ENCODE assay signal across 1 cellular context in the genomic region with DNA sequence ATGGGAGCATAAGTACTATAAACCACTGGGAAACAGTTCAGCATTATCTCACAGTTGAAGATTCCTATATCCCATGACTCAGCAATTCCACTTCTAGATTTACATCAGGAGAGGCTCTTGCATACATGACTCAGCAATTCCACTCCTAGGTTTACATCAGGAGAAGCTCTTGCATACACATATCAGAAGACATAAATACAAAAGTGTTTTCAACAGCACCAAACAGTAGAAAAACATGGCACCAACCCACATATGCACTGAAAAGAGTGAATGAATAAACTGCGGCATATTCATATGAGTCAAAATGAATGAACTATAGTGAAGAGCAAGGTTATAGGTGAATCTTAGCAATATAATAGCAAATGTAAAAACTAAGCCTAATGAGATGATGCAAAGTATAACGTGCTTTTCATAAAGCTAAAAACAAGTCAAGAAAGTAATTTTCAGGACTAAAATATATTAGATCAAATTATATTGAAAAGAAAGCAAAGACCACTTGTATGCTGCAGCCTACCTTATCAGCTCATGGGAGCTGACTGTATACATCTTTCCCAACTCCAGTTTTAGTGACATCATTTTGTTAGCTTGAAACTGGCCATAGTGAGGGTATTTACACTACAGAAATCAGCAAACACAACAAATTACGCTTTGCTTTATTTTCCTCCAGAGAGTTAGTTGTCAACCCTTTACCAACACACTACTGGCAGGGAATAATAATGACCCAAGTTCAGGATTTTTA.
A peak's percentile ranks its signal among the peaks of the same experiment; 100 is the strongest.
TF ChIP-seq lines count a peak whose summit lies in the region.

No MANE protein-coding gene starts in this region.

TF ChIP-seq in HepG2, 621 proteins besides CTCF, POLR2A, EP300 and RAD21:
- TF ChIP-seq, protein P1, sequence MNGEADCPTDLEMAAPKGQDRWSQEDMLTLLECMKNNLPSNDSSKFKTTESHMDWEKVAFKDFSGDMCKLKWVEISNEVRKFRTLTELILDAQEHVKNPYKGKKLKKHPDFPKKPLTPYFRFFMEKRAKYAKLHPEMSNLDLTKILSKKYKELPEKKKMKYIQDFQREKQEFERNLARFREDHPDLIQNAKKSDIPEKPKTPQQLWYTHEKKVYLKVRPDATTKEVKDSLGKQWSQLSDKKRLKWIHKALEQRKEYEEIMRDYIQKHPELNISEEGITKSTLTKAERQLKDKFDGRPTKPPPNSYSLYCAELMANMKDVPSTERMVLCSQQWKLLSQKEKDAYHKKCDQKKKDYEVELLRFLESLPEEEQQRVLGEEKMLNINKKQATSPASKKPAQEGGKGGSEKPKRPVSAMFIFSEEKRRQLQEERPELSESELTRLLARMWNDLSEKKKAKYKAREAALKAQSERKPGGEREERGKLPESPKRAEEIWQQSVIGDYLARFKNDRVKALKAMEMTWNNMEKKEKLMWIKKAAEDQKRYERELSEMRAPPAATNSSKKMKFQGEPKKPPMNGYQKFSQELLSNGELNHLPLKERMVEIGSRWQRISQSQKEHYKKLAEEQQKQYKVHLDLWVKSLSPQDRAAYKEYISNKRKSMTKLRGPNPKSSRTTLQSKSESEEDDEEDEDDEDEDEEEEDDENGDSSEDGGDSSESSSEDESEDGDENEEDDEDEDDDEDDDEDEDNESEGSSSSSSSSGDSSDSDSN (CRISPR knock-in tag; IDR thresholded peaks at IDR 0.05): no peak
- TF ChIP-seq, protein P2, sequence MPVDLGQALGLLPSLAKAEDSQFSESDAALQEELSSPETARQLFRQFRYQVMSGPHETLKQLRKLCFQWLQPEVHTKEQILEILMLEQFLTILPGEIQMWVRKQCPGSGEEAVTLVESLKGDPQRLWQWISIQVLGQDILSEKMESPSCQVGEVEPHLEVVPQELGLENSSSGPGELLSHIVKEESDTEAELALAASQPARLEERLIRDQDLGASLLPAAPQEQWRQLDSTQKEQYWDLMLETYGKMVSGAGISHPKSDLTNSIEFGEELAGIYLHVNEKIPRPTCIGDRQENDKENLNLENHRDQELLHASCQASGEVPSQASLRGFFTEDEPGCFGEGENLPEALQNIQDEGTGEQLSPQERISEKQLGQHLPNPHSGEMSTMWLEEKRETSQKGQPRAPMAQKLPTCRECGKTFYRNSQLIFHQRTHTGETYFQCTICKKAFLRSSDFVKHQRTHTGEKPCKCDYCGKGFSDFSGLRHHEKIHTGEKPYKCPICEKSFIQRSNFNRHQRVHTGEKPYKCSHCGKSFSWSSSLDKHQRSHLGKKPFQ (CRISPR knock-in tag; IDR thresholded peaks at IDR 0.05; ENCODE audit: insufficient replicate concordance): no peak
- TF ChIP-seq ZNF703 (CRISPR knock-in tag; IDR thresholded peaks at IDR 0.05; ENCODE audit: borderline replicate concordance): no peak
- TF ChIP-seq MAFK (conservative IDR thresholded peaks at IDR 0.05 in 1 of 2, IDR thresholded peaks at IDR 0.05 in 1 of 2; ENCODE audit: low read length in 2 of 2): peak; percentile 97
- TF ChIP-seq CREB1 (IDR thresholded peaks at IDR 0.05): no peak
- no peak for TF ChIP-seq CREB1 (CRISPR knock-in tag; IDR thresholded peaks at IDR 0.05)
- no peak for TF ChIP-seq CENPT (CRISPR knock-in tag; IDR thresholded peaks at IDR 0.05; ENCODE audit: low read depth)
- TF ChIP-seq, protein P3, sequence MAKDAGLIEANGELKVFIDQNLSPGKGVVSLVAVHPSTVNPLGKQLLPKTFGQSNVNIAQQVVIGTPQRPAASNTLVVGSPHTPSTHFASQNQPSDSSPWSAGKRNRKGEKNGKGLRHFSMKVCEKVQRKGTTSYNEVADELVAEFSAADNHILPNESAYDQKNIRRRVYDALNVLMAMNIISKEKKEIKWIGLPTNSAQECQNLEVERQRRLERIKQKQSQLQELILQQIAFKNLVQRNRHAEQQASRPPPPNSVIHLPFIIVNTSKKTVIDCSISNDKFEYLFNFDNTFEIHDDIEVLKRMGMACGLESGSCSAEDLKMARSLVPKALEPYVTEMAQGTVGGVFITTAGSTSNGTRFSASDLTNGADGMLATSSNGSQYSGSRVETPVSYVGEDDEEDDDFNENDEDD (CRISPR knock-in tag; IDR thresholded peaks at IDR 0.05; ENCODE audit: borderline replicate concordance): no peak
- TF ChIP-seq ZNF30 (CRISPR knock-in tag; IDR thresholded peaks at IDR 0.05): no peak
- no peak for TF ChIP-seq HDAC6 (IDR thresholded peaks at IDR 0.05; ENCODE audit: low read depth, low read length)
- no peak for TF ChIP-seq POGZ (CRISPR knock-in tag; IDR thresholded peaks at IDR 0.05)
- TF ChIP-seq, protein P4, sequence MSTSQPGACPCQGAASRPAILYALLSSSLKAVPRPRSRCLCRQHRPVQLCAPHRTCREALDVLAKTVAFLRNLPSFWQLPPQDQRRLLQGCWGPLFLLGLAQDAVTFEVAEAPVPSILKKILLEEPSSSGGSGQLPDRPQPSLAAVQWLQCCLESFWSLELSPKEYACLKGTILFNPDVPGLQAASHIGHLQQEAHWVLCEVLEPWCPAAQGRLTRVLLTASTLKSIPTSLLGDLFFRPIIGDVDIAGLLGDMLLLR (CRISPR knock-in tag; IDR thresholded peaks at IDR 0.05): no peak
- no peak for TF ChIP-seq TCF7L2 (IDR thresholded peaks at IDR 0.05; ENCODE audit: low read depth, low read length)
- TF ChIP-seq TARDBP (CRISPR knock-in tag; IDR thresholded peaks at IDR 0.05): no peak
- no peak for TF ChIP-seq JUND (CRISPR knock-in tag; IDR thresholded peaks at IDR 0.05)
- TF ChIP-seq FOXJ3 (CRISPR knock-in tag; IDR thresholded peaks at IDR 0.05; ENCODE audit: borderline replicate concordance): no peak
- TF ChIP-seq NFE2L2 (IDR thresholded peaks at IDR 0.05; ENCODE audit: low read length): peak; percentile 96
- TF ChIP-seq, protein P5, sequence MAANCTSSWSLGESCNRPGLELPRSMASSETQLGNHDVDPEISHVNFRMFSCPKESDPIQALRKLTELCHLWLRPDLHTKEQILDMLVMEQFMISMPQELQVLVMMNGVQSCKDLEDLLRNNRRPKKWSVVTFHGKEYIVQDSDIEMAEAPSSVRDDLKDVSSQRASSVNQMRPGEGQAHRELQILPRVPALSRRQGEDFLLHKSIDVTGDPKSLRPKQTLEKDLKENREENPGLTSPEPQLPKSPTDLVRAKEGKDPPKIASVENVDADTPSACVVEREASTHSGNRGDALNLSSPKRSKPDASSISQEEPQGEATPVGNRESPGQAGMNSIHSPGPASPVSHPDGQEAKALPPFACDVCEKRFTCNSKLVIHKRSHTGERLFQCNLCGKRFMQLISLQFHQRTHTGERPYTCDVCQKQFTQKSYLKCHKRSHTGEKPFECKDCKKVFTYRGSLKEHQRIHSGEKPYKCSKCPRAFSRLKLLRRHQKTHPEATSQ (CRISPR knock-in tag; IDR thresholded peaks at IDR 0.05; ENCODE audit: borderline replicate concordance): no peak
- TF ChIP-seq MAFG (CRISPR knock-in tag; IDR thresholded peaks at IDR 0.05): peak; percentile 55; the same call in 1 of the 2 replicates
- peak; percentile 98 for TF ChIP-seq MAFF (IDR thresholded peaks at IDR 0.05; ENCODE audit: low read depth, low read length)
- peak; percentile 25; the same call in 1 of the 2 replicates for TF ChIP-seq NFE2 (CRISPR knock-in tag; IDR thresholded peaks at IDR 0.05)
- TF ChIP-seq, protein P6, sequence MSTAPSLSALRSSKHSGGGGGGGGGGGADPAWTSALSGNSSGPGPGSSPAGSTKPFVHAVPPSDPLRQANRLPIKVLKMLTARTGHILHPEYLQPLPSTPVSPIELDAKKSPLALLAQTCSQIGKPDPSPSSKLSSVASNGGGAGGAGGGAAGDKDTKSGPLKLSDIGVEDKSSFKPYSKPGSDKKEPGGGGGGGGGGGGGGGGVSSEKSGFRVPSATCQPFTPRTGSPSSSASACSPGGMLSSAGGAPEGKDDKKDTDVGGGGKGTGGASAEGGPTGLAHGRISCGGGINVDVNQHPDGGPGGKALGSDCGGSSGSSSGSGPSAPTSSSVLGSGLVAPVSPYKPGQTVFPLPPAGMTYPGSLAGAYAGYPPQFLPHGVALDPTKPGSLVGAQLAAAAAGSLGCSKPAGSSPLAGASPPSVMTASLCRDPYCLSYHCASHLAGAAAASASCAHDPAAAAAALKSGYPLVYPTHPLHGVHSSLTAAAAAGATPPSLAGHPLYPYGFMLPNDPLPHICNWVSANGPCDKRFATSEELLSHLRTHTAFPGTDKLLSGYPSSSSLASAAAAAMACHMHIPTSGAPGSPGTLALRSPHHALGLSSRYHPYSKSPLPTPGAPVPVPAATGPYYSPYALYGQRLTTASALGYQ (CRISPR knock-in tag; IDR thresholded peaks at IDR 0.05): no peak
- TF ChIP-seq ZNF709 (CRISPR knock-in tag; IDR thresholded peaks at IDR 0.05): no peak
- TF ChIP-seq ARID2 (CRISPR knock-in tag; IDR thresholded peaks at IDR 0.05; ENCODE audit: borderline replicate concordance): no peak
- no peak for TF ChIP-seq KDM5A (IDR thresholded peaks at IDR 0.05; ENCODE audit: borderline replicate concordance, low read length)
- TF ChIP-seq, protein P7, sequence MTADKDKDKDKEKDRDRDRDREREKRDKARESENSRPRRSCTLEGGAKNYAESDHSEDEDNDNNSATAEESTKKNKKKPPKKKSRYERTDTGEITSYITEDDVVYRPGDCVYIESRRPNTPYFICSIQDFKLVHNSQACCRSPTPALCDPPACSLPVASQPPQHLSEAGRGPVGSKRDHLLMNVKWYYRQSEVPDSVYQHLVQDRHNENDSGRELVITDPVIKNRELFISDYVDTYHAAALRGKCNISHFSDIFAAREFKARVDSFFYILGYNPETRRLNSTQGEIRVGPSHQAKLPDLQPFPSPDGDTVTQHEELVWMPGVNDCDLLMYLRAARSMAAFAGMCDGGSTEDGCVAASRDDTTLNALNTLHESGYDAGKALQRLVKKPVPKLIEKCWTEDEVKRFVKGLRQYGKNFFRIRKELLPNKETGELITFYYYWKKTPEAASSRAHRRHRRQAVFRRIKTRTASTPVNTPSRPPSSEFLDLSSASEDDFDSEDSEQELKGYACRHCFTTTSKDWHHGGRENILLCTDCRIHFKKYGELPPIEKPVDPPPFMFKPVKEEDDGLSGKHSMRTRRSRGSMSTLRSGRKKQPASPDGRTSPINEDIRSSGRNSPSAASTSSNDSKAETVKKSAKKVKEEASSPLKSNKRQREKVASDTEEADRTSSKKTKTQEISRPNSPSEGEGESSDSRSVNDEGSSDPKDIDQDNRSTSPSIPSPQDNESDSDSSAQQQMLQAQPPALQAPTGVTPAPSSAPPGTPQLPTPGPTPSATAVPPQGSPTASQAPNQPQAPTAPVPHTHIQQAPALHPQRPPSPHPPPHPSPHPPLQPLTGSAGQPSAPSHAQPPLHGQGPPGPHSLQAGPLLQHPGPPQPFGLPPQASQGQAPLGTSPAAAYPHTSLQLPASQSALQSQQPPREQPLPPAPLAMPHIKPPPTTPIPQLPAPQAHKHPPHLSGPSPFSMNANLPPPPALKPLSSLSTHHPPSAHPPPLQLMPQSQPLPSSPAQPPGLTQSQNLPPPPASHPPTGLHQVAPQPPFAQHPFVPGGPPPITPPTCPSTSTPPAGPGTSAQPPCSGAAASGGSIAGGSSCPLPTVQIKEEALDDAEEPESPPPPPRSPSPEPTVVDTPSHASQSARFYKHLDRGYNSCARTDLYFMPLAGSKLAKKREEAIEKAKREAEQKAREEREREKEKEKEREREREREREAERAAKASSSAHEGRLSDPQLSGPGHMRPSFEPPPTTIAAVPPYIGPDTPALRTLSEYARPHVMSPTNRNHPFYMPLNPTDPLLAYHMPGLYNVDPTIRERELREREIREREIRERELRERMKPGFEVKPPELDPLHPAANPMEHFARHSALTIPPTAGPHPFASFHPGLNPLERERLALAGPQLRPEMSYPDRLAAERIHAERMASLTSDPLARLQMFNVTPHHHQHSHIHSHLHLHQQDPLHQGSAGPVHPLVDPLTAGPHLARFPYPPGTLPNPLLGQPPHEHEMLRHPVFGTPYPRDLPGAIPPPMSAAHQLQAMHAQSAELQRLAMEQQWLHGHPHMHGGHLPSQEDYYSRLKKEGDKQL (CRISPR knock-in tag; IDR thresholded peaks at IDR 0.05; ENCODE audit: low read depth): no peak
TF ChIP-seq in HepG2: peak in this region for 5.
